Comparison of ENCODE assay signal across 22 cellular contexts in the genomic region with DNA sequence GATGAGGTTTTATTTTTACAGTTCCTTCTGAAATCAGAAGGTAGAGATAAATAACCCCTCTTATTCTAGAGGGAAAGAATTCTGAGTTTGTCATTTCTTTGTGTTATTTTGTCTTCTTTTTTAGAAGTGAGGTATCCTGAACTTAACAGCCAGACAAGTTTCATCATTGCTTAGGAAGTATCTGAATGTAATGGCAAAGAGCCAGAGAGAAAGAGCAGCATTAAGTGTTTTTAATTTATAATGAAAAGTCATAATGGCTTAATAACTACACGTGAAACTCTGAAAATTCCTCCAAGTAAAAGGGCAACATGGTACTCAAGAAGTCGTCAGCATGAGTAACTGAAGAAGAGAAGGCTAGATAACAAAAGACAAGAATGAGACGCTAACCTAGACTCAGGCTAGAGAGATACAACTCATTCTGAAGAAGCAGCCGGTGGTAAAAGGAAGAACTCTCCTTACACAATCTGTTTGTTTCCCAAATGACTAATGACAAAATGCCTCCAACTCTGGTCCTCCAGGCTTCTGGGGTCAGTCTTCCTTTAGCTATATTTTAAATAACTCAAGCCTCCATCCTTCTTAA.
DNase-seq lines count a peak whose midpoint lies in the region; FAIRE-seq and TF ChIP-seq lines count a peak whose summit lies in the region.
"Had no signal": no experiment of that assay in that cellular context is flagged by ENCODE, and none has a peak within 500 bp of the region (broad histone marks: within the 10 kb centered on the region; RNA-seq: fewer than 3 reads in every experiment).

No MANE protein-coding gene starts in this region.

- H3K4me3 ChIP-seq in mammary epithelial cell (replicated peaks in 1 of 3; ENCODE audit: insufficient read depth in 1 of 3, low read depth in 2 of 3, low read length in 3 of 3) (no peak overlapping the region), astrocyte (ENCODE audit: insufficient read depth, low read depth, low read length) (no peak overlapping the region), fibroblast of the aortic adventitia (ENCODE audit: low read depth, low read length) (no peak overlapping the region), smooth muscle cell (peak overlapping the region; percentile 29)
- H3K4me3 ChIP-seq: BLaER1, MG63 had no signal

- peaks cover 12% of the 10 kb centered on the region for H3F3A ChIP-seq in smooth muscle cell (ENCODE audit: low read depth)

- no peaks in the 10 kb centered on the region for H3K27me3 Mint-ChIP-seq in MCF 10A (ENCODE audit: insufficient read depth, unreplicated experiment)
- no peaks in the 10 kb centered on the region for H3K27me3 Mint-ChIP-seq in astrocyte (ENCODE audit: low read depth, unreplicated experiment)
- H3K27me3 Mint-ChIP-seq: activated B cell treated with CpG ODN at 0.5 μM for 24 hours; activated naive CD8-positive, alpha-beta T cell treated with anti-CD3 and anti-CD28 coated beads, Interleukin-2, amount 50 U/mL, for 24 hours; IgD-negative memory B cell had no signal

- CTCF ChIA-PET in MCF 10A (lab: Yijun Ruan, JAX) = interaction anchor here (0.6 to 1.9 kb wide), 3 partner anchors 15 to 535 kb away, joined by 3 to 6 read pairs (median 5); no protein-coding TSS in a partner anchor
- CTCF ChIA-PET in mammary epithelial cell (lab: Charles Lee; ENCODE audit: low non-redundant PET) = no interaction called here
- CTCF ChIA-PET in HEK293T (lab: Yijun Ruan, JAX) = no interaction called here

- in situ Hi-C loops in mammary epithelial cell (cut with MboI; ENCODE audit: low sequenced_read_pairs in 2 of 2) = no loop called here

- intact Hi-C loops in MCF 10A (cut with micrococcal nuclease) (no loop called here), mammary epithelial cell (cut with micrococcal nuclease) (no loop called here)

- H3K36me3 ChIP-seq in mammary epithelial cell (ENCODE audit: insufficient read depth, low read length) (no peaks in the 10 kb centered on the region), astrocyte (ENCODE audit: insufficient read depth, low read length) (no peaks in the 10 kb centered on the region), smooth muscle cell (ENCODE audit: low read depth) (no peaks in the 10 kb centered on the region)
- H3K36me3 ChIP-seq: BLaER1, MG63 had no signal

- DNase-seq in MCF 10A (ENCODE audit: unreplicated experiment) (peak; percentile 38), mammary epithelial cell (no peak), astrocyte (ENCODE audit: low read depth) (peak; percentile 14), fibroblast of the aortic adventitia (ENCODE audit: low read depth) (peak; percentile 12), smooth muscle cell (lab: John Stamatoyannopoulos, UW; ENCODE audit: unreplicated experiment) (no peak), HEK293T (ENCODE audit: extremely low spot score) (no peak), activated gamma-delta T cell treated with Interleukin-2 at 50 U/mL for 16 hours (no peak), UCSD-AML1 (lab: John Stamatoyannopoulos, UW; ENCODE audit: unreplicated experiment) (no peak)
- DNase-seq: activated B cell treated with CpG ODN at 0.5 μM for 24 hours; activated CD4-positive, alpha-beta T cell treated with anti-CD3 and anti-CD28 coated beads, Interleukin-2, amount 50 U/mL, for 4 hours; activated CD8-positive, alpha-beta memory T cell treated with anti-CD3 and anti-CD28 coated beads, Interleukin-2, amount 50 U/mL, for 4 hours; activated naive CD8-positive, alpha-beta T cell treated with anti-CD3 and anti-CD28 coated beads, Interleukin-2, amount 50 U/mL, for 24 hours; MG63; NCI-H1436 treated with DMSO at 0.1 percent for 48 hours; NCI-H2171; NCI-H526 had no signal

- peak; percentile 71 for FAIRE-seq in astrocyte (lab: Jason Lieb, UNC)
- FAIRE-seq: GM18507 had no signal

- no peak overlapping the region for H3K4me3 Mint-ChIP-seq in MCF 10A (ENCODE audit: unreplicated experiment)
- peak overlapping the region; percentile 80 for H3K4me3 Mint-ChIP-seq in astrocyte (ENCODE audit: unreplicated experiment)
- H3K4me3 Mint-ChIP-seq: activated B cell treated with CpG ODN at 0.5 μM for 24 hours; activated naive CD8-positive, alpha-beta T cell treated with anti-CD3 and anti-CD28 coated beads, Interleukin-2, amount 50 U/mL, for 24 hours; IgD-negative memory B cell; neural crest cell had no signal

- no TSS peak for BruUV-seq in MCF 10A (replicated peaks; lab: Mats Ljungman, UMichigan)
- BruUV-seq in mammary epithelial cell (replicated peaks; lab: Mats Ljungman, UMichigan) = no TSS peak

- H3K9me3 ChIP-seq in mammary epithelial cell (replicated peaks; ENCODE audit: insufficient read depth, low read length) = no peaks in the 10 kb centered on the region
- H3K9me3 ChIP-seq in astrocyte (ENCODE audit: insufficient read depth, low read depth, low read length) = no peaks in the 10 kb centered on the region
- no peaks in the 10 kb centered on the region for H3K9me3 ChIP-seq in smooth muscle cell (replicated peaks; ENCODE audit: low read depth)

- H3K9ac ChIP-seq in mammary epithelial cell (ENCODE audit: insufficient read depth, low read length) (no peak overlapping the region), astrocyte (ENCODE audit: low read length) (no peak overlapping the region), smooth muscle cell (ENCODE audit: low read depth) (peak overlapping the region; percentile 1)
- H3K9ac ChIP-seq: BLaER1 had no signal

- no peaks in the 10 kb centered on the region for H3K79me2 ChIP-seq in mammary epithelial cell (ENCODE audit: insufficient read depth, low read length)
- no peaks in the 10 kb centered on the region for H3K79me2 ChIP-seq in astrocyte (ENCODE audit: insufficient read depth, low read length)
- H3K79me2 ChIP-seq in smooth muscle cell (ENCODE audit: low read depth) = peaks cover 100% of the 10 kb centered on the region

- no peak overlapping the region for H3K4me2 ChIP-seq in mammary epithelial cell (ENCODE audit: insufficient read depth, low read depth, low read length)
- H3K4me2 ChIP-seq in astrocyte (ENCODE audit: low read length) = no peak overlapping the region
- peak overlapping the region; percentile 93 for H3K4me2 ChIP-seq in smooth muscle cell
- H3K4me2 ChIP-seq: BLaER1 had no signal

- H3K4me1 ChIP-seq in mammary epithelial cell (ENCODE audit: insufficient read depth, low read length) (no peaks in the 10 kb centered on the region), astrocyte (ENCODE audit: insufficient read depth, low read length) (no peaks in the 10 kb centered on the region), smooth muscle cell (ENCODE audit: low read depth) (peaks cover 4% of the 10 kb centered on the region)
- H3K4me1 ChIP-seq: BLaER1 had no signal

- H3K4me1 Mint-ChIP-seq in MCF 10A (ENCODE audit: insufficient read depth, unreplicated experiment) (peaks cover 11% of the 10 kb centered on the region), astrocyte (ENCODE audit: low read depth, unreplicated experiment) (peaks cover 10% of the 10 kb centered on the region)
- H3K4me1 Mint-ChIP-seq: activated B cell treated with CpG ODN at 0.5 μM for 24 hours; activated naive CD8-positive, alpha-beta T cell treated with anti-CD3 and anti-CD28 coated beads, Interleukin-2, amount 50 U/mL, for 24 hours; IgD-negative memory B cell had no signal

- POLR2A ChIA-PET in MCF 10A (lab: Yijun Ruan, JAX) (interaction anchor here (0.6 kb wide), 1 partner anchor 1315 kb away, joined by 4 read pairs; no protein-coding TSS in a partner anchor), HEK293T (lab: Yijun Ruan, JAX) (no interaction called here)

- H3K9me3 Mint-ChIP-seq in MCF 10A (ENCODE audit: unreplicated experiment) (peaks cover 3% of the 10 kb centered on the region), astrocyte (ENCODE audit: unreplicated experiment) (peaks cover 7% of the 10 kb centered on the region)

- 33% methylated on average over 4 of the region's 4 CpGs for WGBS in mammary epithelial cell (ENCODE audit: low coverage, missing lambda C conversion rate)
- WGBS in smooth muscle cell (ENCODE audit: low lambda C conversion rate) = 45% methylated on average over 4 of the region's 4 CpGs

- no peak overlapping the region for H3K27ac ChIP-seq in mammary epithelial cell (ENCODE audit: insufficient read depth, low read depth, low read length)
- H3K27ac ChIP-seq in astrocyte (ENCODE audit: low read depth, low read length) = no peak overlapping the region
- H3K27ac ChIP-seq in smooth muscle cell (ENCODE audit: low read depth) = peak overlapping the region; percentile 66
- H3K27ac ChIP-seq: BLaER1, epithelial cell of prostate had no signal

- no peaks in the 10 kb centered on the region for H4K20me1 ChIP-seq in mammary epithelial cell (ENCODE audit: insufficient read depth, low read length)
- no peaks in the 10 kb centered on the region for H4K20me1 ChIP-seq in astrocyte (ENCODE audit: insufficient read depth, low read length)
- peaks cover 100% of the 10 kb centered on the region for H4K20me1 ChIP-seq in smooth muscle cell (ENCODE audit: low read depth)
- H4K20me1 ChIP-seq: BLaER1 had no signal

- H3K27me3 ChIP-seq in mammary epithelial cell (ENCODE audit: insufficient read depth, low read length) (peaks cover 2% of the 10 kb centered on the region), astrocyte (ENCODE audit: insufficient read depth, low read length) (no peaks in the 10 kb centered on the region), smooth muscle cell (ENCODE audit: low read depth) (no peaks in the 10 kb centered on the region)
- H3K27me3 ChIP-seq: BLaER1, MG63 had no signal

- H3K27ac Mint-ChIP-seq in MCF 10A (ENCODE audit: low read depth, unreplicated experiment) (peak overlapping the region; percentile 17), astrocyte (ENCODE audit: unreplicated experiment) (peak overlapping the region; percentile 63)
- H3K27ac Mint-ChIP-seq: activated B cell treated with CpG ODN at 0.5 μM for 24 hours; activated naive CD8-positive, alpha-beta T cell treated with anti-CD3 and anti-CD28 coated beads, Interleukin-2, amount 50 U/mL, for 24 hours; activated T-helper 2 cell treated with anti-CD3 and anti-CD28 coated beads, Interferon-gamma antibody, Interleukin-2, Interleukin-4, amounts not matched to agents 10 μg/mL and 5 μg/mL and 100 μg/mL, durations not matched to agents 14 hours and 24 hours and 36 hours; IgD-negative memory B cell had no signal

- no peak for TF ChIP-seq CTCF in MCF 10A (IDR thresholded peaks at IDR 0.05; ENCODE audit: unreplicated experiment)
- TF ChIP-seq CTCF in mammary epithelial cell (conservative IDR thresholded peaks at IDR 0.05 in 1 of 2, IDR thresholded peaks at IDR 0.05 in 1 of 2; ENCODE audit: extremely low read depth in 1 of 2, insufficient read depth in 1 of 2, low read depth in 1 of 2, low read length in 2 of 2) = no peak
- no peak for TF ChIP-seq CTCF in astrocyte (IDR thresholded peaks at IDR 0.05; ENCODE audit: insufficient read depth, low read depth, low read length)
- TF ChIP-seq CTCF in fibroblast of the aortic adventitia (IDR thresholded peaks at IDR 0.05; ENCODE audit: insufficient read depth, low read length) = no peak
- TF ChIP-seq CTCF in smooth muscle cell (IDR thresholded peaks at IDR 0.05; ENCODE audit: borderline replicate concordance, insufficient read depth, poor library complexity, severe bottlenecking) = no peak

- dilution Hi-C loops in mammary epithelial cell (cut with HindIII; ENCODE audit: low sequenced_read_pairs) = no loop called here

- no peak overlapping the region for H2AFZ ChIP-seq in mammary epithelial cell (ENCODE audit: low read depth, low read length)
- no peak overlapping the region for H2AFZ ChIP-seq in astrocyte (ENCODE audit: low read depth, low read length)
- no peak overlapping the region for H2AFZ ChIP-seq in smooth muscle cell (ENCODE audit: low read depth)

- H3K36me3 Mint-ChIP-seq in MCF 10A (ENCODE audit: insufficient read depth, unreplicated experiment) (no peaks in the 10 kb centered on the region), astrocyte (ENCODE audit: low read depth, unreplicated experiment) (peaks cover 6% of the 10 kb centered on the region)
- H3K36me3 Mint-ChIP-seq: IgD-negative memory B cell had no signal

Comparison
In these comparisons a context has a peak if more than half of its experiments do, and no peak if none do; other contexts are left out.
1. DNase-seq: peak in MCF 10A (single experiment), astrocyte (single experiment) and fibroblast of the aortic adventitia (single experiment); none in mammary epithelial cell (single experiment), smooth muscle cell (single experiment), HEK293T (single experiment), activated gamma-delta T cell treated with Interleukin-2 at 50 U/mL for 16 hours (single experiment) and UCSD-AML1 (single experiment).